Comparison of ENCODE assay signal across 26 cellular contexts in genomic region chr3:37761583-37761982, GRCh38.
"Had no signal": no experiment of that assay in that cellular context is flagged by ENCODE, and none has a peak within 500 bp of the region (broad histone marks: within the 10 kb centered on the region; RNA-seq: fewer than 3 reads in every experiment).

No MANE protein-coding gene starts in this region.

- H3K4me3 ChIP-seq: colonic mucosa, gastrocnemius medialis, left lung, lower lobe of right lung, pancreas, stomach, vagina had no signal

- H3K27ac ChIP-seq: colonic mucosa, epithelial cell of prostate, gastrocnemius medialis, left lung, lower lobe of right lung, neutrophil, pancreas, vagina had no signal

- H3K4me3 Mint-ChIP-seq: dendritic cell treated with granulocyte-macrophage colony-stimulating factor and Interleukin-4, amounts not matched to agents 40 ng/mL and 50 ng/mL, for 4 days; endodermal cell; natural killer cell; stimulated activated effector memory CD8-positive, alpha-beta T cell treated with anti-CD3 and anti-CD28 coated beads, Interleukin-12 subunit alpha, Interleukin-12 subunit beta, amount 100 ng/mL, for 72 hours had no signal

- H3K4me1 Mint-ChIP-seq: natural killer cell; stimulated activated effector memory CD8-positive, alpha-beta T cell treated with anti-CD3 and anti-CD28 coated beads, Interleukin-12 subunit alpha, Interleukin-12 subunit beta, amount 100 ng/mL, for 72 hours had no signal

- H3K27me3 ChIP-seq: colonic mucosa, gastrocnemius medialis, left lung, neutrophil, pancreas, stomach, vagina had no signal

- H3K36me3 ChIP-seq: colonic mucosa, gastrocnemius medialis, left lung, lower lobe of right lung, pancreas, stomach, vagina had no signal

- ATAC-seq: esophagus mucosa, gastrocnemius medialis, left cardiac atrium, left lung, lower lobe of right lung, natural killer cell, pancreas, sciatic nerve had no signal

- H3K27ac Mint-ChIP-seq: dendritic cell treated with granulocyte-macrophage colony-stimulating factor and Interleukin-4, amounts not matched to agents 40 ng/mL and 50 ng/mL, for 4 days; endodermal cell; natural killer cell; stimulated activated effector memory CD8-positive, alpha-beta T cell treated with anti-CD3 and anti-CD28 coated beads, Interleukin-12 subunit alpha, Interleukin-12 subunit beta, amount 100 ng/mL, for 72 hours had no signal

- H3K4me1 ChIP-seq: colonic mucosa had no signal

- H3K9me3 ChIP-seq: colonic mucosa, gastrocnemius medialis, left lung, lower lobe of right lung, neutrophil, pancreas, stomach, vagina had no signal

- H3K9me3 Mint-ChIP-seq: dendritic cell treated with granulocyte-macrophage colony-stimulating factor and Interleukin-4, amounts not matched to agents 40 ng/mL and 50 ng/mL, for 4 days; endodermal cell; natural killer cell; stimulated activated effector memory CD8-positive, alpha-beta T cell treated with anti-CD3 and anti-CD28 coated beads, Interleukin-12 subunit alpha, Interleukin-12 subunit beta, amount 100 ng/mL, for 72 hours had no signal

- DNase-seq: colonic mucosa; effector CD8-positive, alpha-beta T cell; endodermal cell; foreskin fibroblast; gastrocnemius medialis; hippocampal formation; left cardiac atrium; left lung; lower lobe of right lung; natural killer cell; pancreas; retina; stimulated activated CD4-positive, alpha-beta T cell treated with anti-CD3 and anti-CD28 coated beads, Interleukin-2, amount 100 ng/mL, for 24 hours; stimulated activated CD4-positive, alpha-beta T cell treated with anti-CD3 and anti-CD28 coated beads, Interleukin-4, amount 100 ng/mL, for 24 hours; stimulated activated naive CD4-positive, alpha-beta T cell treated with Interleukin-2 at 50 U/mL for 16 hours; stomach; substantia nigra; trophoblast cell had no signal

- H3K36me3 Mint-ChIP-seq: natural killer cell; stimulated activated effector memory CD8-positive, alpha-beta T cell treated with anti-CD3 and anti-CD28 coated beads, Interleukin-12 subunit alpha, Interleukin-12 subunit beta, amount 100 ng/mL, for 72 hours had no signal

- FAIRE-seq: islet of Langerhans, pancreas had no signal
